ENCODE assay signal across 13 cellular contexts in genomic region chr4:183758006-183758734, GRCh38.
DNase-seq lines count a peak whose midpoint lies in the region; ATAC-seq, FAIRE-seq and TF ChIP-seq lines count a peak whose summit lies in the region.
"Had no signal": no experiment of that assay in that cellular context is flagged by ENCODE, and none has a peak within 500 bp of the region (broad histone marks: within the 10 kb centered on the region; RNA-seq: fewer than 3 reads in every experiment).

No MANE protein-coding gene starts in this region.

- no peaks in the 10 kb centered on the region for H3K36me3 ChIP-seq in adrenal gland (replicated peaks in 1 of 2)
- H3K36me3 ChIP-seq in osteoblast (ENCODE audit: insufficient read depth, low read length) = no peaks in the 10 kb centered on the region
- H3K36me3 ChIP-seq: SJSA1 had no signal

- no peak overlapping the region for H3K4me2 ChIP-seq in osteoblast (ENCODE audit: insufficient read depth, low read length)

- H3K9me3 ChIP-seq in adrenal gland (replicated peaks in 1 of 3) (no peaks in the 10 kb centered on the region), osteoblast (ENCODE audit: low read depth, low read length) (no peaks in the 10 kb centered on the region)
- H3K9me3 ChIP-seq: SJSA1 had no signal

- H3K79me2 ChIP-seq in osteoblast (ENCODE audit: insufficient read depth, low read length) = no peaks in the 10 kb centered on the region

- H3K4me3 ChIP-seq in GM12864 (ENCODE audit: low read depth, low read length) (no peak overlapping the region), adrenal gland (no peak overlapping the region), osteoblast (ENCODE audit: insufficient read depth, low read length) (no peak overlapping the region)
- H3K4me3 ChIP-seq: SJSA1 had no signal

- TF ChIP-seq CTCF in GM12864 (IDR thresholded peaks at IDR 0.05; ENCODE audit: low read depth, low read length, missing control alignments) (peak; percentile 13), adrenal gland (IDR thresholded peaks at IDR 0.05) (peak in 3 of 6 experiments; percentile 20 to 34 (median 32)), osteoblast (IDR thresholded peaks at IDR 0.05; ENCODE audit: extremely low read depth, low read depth, low read length) (peak; percentile 18)

- no peak for FAIRE-seq in H54 (lab: Jason Lieb, UNC)

- H3K4me1 ChIP-seq in adrenal gland (replicated peaks in 1 of 2) (no peaks in the 10 kb centered on the region), osteoblast (ENCODE audit: insufficient read depth, low read length) (no peaks in the 10 kb centered on the region)
- H3K4me1 ChIP-seq: SJSA1 had no signal

- H3K27ac ChIP-seq in adrenal gland (no peak overlapping the region), osteoblast (ENCODE audit: low read depth, low read length) (no peak overlapping the region)
- H3K27ac ChIP-seq: SJSA1 had no signal

- TF ChIP-seq POLR2A in adrenal gland (IDR thresholded peaks at IDR 0.05) (no peak), H54 (IDR thresholded peaks at IDR 0.05; ENCODE audit: low read depth, low read length) (no peak)

- no peak overlapping the region for H2AFZ ChIP-seq in osteoblast (ENCODE audit: low read length)

- DNase-seq in GM12864 (ENCODE audit: low read depth) (no peak), adrenal gland (peak in 6 of 7 donors; percentile 39 to 71 (median 49)), left cardiac atrium (peak; percentile 79), osteoblast (ENCODE audit: insufficient read length, low spot score, missing footprints) (no peak), T-helper 2 cell (no peak), H54 (ENCODE audit: insufficient read length, low spot score) (no peak)
- DNase-seq in stimulated activated CD8-positive, alpha-beta memory T cell treated with anti-CD3 and anti-CD28 coated beads, Interleukin-4, amount 100 ng/mL, for 48 hours = no peak
- DNase-seq: activated CD4-positive, alpha-beta memory T cell treated with anti-CD3 and anti-CD28 coated beads, Interleukin-2, amount 10 ng/mL, durations not matched to agents 7 days and 5 days; foreskin melanocyte; naive B cell; NCI-H2227 treated with DMSO at 0.1 percent for 48 hours had no signal

- ATAC-seq in left cardiac atrium (peak; percentile 66 to 80), GM18909 (IDR thresholded peaks at IDR 0.05; ENCODE audit: poor library complexity, unreplicated experiment) (no peak)

- 36 to 44% (median 38%) methylated on average over 32 of the region's 32 CpGs for whole genome bisulfite sequencing in adrenal gland, 4 donors

- no peaks in the 10 kb centered on the region for H4K20me1 ChIP-seq in osteoblast (ENCODE audit: insufficient read depth, low read length)

- intact Hi-C loops in adrenal gland (cut with DNase I) = no loop called here
- intact Hi-C loops in left cardiac atrium (cut with DNase I) = no loop called here

- H3K27me3 ChIP-seq in adrenal gland (peaks cover 4% of the 10 kb centered on the region), osteoblast (ENCODE audit: insufficient read depth, low read length) (peaks cover 3% of the 10 kb centered on the region)

Comparison
In these comparisons a context has a peak if more than half of its experiments do, and no peak if none do; other contexts are left out.
1. DNase-seq: peak in adrenal gland (6 of 7) and left cardiac atrium (single experiment); none in GM12864 (single experiment), osteoblast (single experiment), T-helper 2 cell (0 of 5), stimulated activated CD8-positive, alpha-beta memory T cell treated with anti-CD3 and anti-CD28 coated beads, Interleukin-4, amount 100 ng/mL, for 48 hours (single experiment) and H54 (single experiment).